In genomic region chr13:75812751-75813181, GRCh38 we compare ENCODE assay signal across 3 cellular contexts.
A peak's percentile ranks its signal among the peaks of the same experiment; 100 is the strongest.
TF ChIP-seq lines count a peak whose summit lies in the region.

No MANE protein-coding gene starts in this region.

TF ChIP-seq in SK-N-SH, 30 proteins besides CTCF, POLR2A, EP300 and RAD21:
- TF ChIP-seq NFIC (IDR thresholded peaks at IDR 0.05; ENCODE audit: borderline replicate concordance) (peak; percentile 30; the same call in 1 of the 2 replicates), NRF1 (IDR thresholded peaks at IDR 0.05; ENCODE audit: low read depth, low read length) (no peak), GATA2 (CRISPR knock-in tag; IDR thresholded peaks at IDR 0.05) (peak; percentile 68)

TF ChIP-seq in endothelial cell of umbilical vein, 7 proteins besides CTCF, POLR2A, EP300 and RAD21:
- TF ChIP-seq EZH2 (IDR thresholded peaks at IDR 0.05; ENCODE audit: borderline replicate concordance, low read depth, low read length, severe bottlenecking), result no peak
- no peak for TF ChIP-seq GATA2 (IDR thresholded peaks at IDR 0.05; ENCODE audit: insufficient read depth, insufficient read length, low read depth, low read length)
- TF ChIP-seq MYC (IDR thresholded peaks at IDR 0.05; ENCODE audit: low read depth, low read length), result no peak
- no peak for TF ChIP-seq JUN (IDR thresholded peaks at IDR 0.05; ENCODE audit: borderline replicate concordance, insufficient read depth, insufficient read length, low read depth)
- no peak for TF ChIP-seq POLR2AphosphoS5 (IDR thresholded peaks at IDR 0.05; ENCODE audit: insufficient read depth, low read depth, low read length)
- no peak for TF ChIP-seq FOS (IDR thresholded peaks at IDR 0.05; ENCODE audit: borderline replicate concordance, insufficient read depth, low read length)
- no peak for TF ChIP-seq MAX (IDR thresholded peaks at IDR 0.05; ENCODE audit: insufficient read depth, insufficient read length)

TF ChIP-seq in GM23338, 12 proteins besides CTCF, POLR2A, EP300 and RAD21:
- TF ChIP-seq ETS1 (IDR thresholded peaks at IDR 0.05) (no peak), EZH2phosphoT487 (IDR thresholded peaks at IDR 0.05; ENCODE audit: unreplicated experiment) (no peak)
